Comparison of ENCODE assay signal across 13 cellular contexts in genomic region chrX:69128573-69128972, GRCh38. TPM values are rescaled to one million over a fixed set of nuclear protein-coding genes. Genes with fewer than 3 reads are reported as not detected.
DNase-seq lines count a peak whose midpoint lies in the region; ATAC-seq and TF ChIP-seq lines count a peak whose summit lies in the region.
"Had no signal": no experiment of that assay in that cellular context is flagged by ENCODE, and none has a peak within 500 bp of the region (broad histone marks: within the 10 kb centered on the region; RNA-seq: fewer than 3 reads in every experiment).

No MANE protein-coding gene starts in this region.

- TF ChIP-seq CTCF in right atrium auricular region (IDR thresholded peaks at IDR 0.05) (no peak), esophagus muscularis mucosa (IDR thresholded peaks at IDR 0.05) (no peak)

- H3K79me2 ChIP-seq in mesendoderm (ENCODE audit: control insufficient read depth, insufficient read depth, low read length): no peaks in the 10 kb centered on the region

- H4K5ac ChIP-seq in mesendoderm (ENCODE audit: low read length): no peak overlapping the region

- H3K27me3 ChIP-seq in right atrium auricular region: no peaks in the 10 kb centered on the region
- H3K27me3 ChIP-seq in esophagus muscularis mucosa: no peaks in the 10 kb centered on the region
- no peaks in the 10 kb centered on the region for H3K27me3 ChIP-seq in mesendoderm (ENCODE audit: insufficient read depth, low read length, poor library complexity)
- H3K27me3 ChIP-seq in aorta (ENCODE audit: control insufficient read depth in 1 of 2, insufficient read depth in 2 of 2, low read length in 1 of 2): no peaks in the 10 kb centered on the region

- H2BK15ac ChIP-seq in mesendoderm (replicated peaks; ENCODE audit: low read depth): no peak overlapping the region

- POLR2A ChIA-PET in HEK293T (lab: Yijun Ruan, JAX): interaction anchor here (0.7 to 2.7 kb wide), 3 partner anchors 37 to 48 kb away, joined by 3 to 7 read pairs (median 3); partner anchors contain the start of gene PJA1

- intact Hi-C loops in Right ventricle myocardium superior (cut with DNase I) (no loop called here), esophagus muscularis mucosa (cut with DNase I) (no loop called here), aorta (cut with DNase I) (no loop called here)

- H3K4me3 ChIP-seq in right atrium auricular region (peak overlapping the region in 1 of 2 donors; percentile 31), esophagus muscularis mucosa (peak overlapping the region; percentile 31 to 39 (median 35)), mesendoderm (ENCODE audit: low read length) (no peak overlapping the region), aorta (ENCODE audit: low read length in 2 of 2) (no peak overlapping the region)
- H3K4me3 ChIP-seq: skin epidermis had no signal

- 13% methylated on average over 4 of the region's 35 CpGs for WGBS in esophagus muscularis mucosa
- no CpG with 5 or more reads among the region's 35 CpGs for WGBS in mesendoderm (ENCODE audit: extremely low coverage, insufficient coverage, low lambda C conversion rate)
- 1 to 19% methylated on average over 18 to 35 of the region's 35 CpGs for WGBS in aorta, 2 donors

- ATAC-seq in Right ventricle myocardium superior (ENCODE audit: poor library complexity) (peak; percentile 71), aorta (ENCODE audit: low FRiP score) (peak; percentile 45)
- ATAC-seq: left colon had no signal

- no peaks in the 10 kb centered on the region for H3K79me1 ChIP-seq in mesendoderm (ENCODE audit: low read length)

- H3K36me3 ChIP-seq in right atrium auricular region (no peaks in the 10 kb centered on the region), esophagus muscularis mucosa (no peaks in the 10 kb centered on the region), mesendoderm (ENCODE audit: control insufficient read depth, insufficient read depth, low read length) (no peaks in the 10 kb centered on the region), aorta (ENCODE audit: control insufficient read depth in 1 of 2, insufficient read depth in 2 of 2, low read length in 1 of 2) (no peaks in the 10 kb centered on the region)

- CTCF ChIA-PET in HEK293T (lab: Yijun Ruan, JAX): interaction anchor here (1.8 kb wide), 1 partner anchor 35 kb away, joined by 4 read pairs; no protein-coding TSS in a partner anchor

- peaks cover 0 to 8% of the 10 kb centered on the region in 2 donors for H3K4me1 ChIP-seq in right atrium auricular region
- peaks cover 0 to 16% (median 12%) of the 10 kb centered on the region in 4 donors for H3K4me1 ChIP-seq in esophagus muscularis mucosa
- no peaks in the 10 kb centered on the region for H3K4me1 ChIP-seq in mesendoderm (ENCODE audit: control insufficient read depth, low read depth, low read length)
- no peaks in the 10 kb centered on the region for H3K4me1 ChIP-seq in aorta (ENCODE audit: control insufficient read depth in 1 of 2, insufficient read depth in 2 of 2, low read length in 2 of 2)

- no peaks in the 10 kb centered on the region for H3K9me3 ChIP-seq in right atrium auricular region
- no peaks in the 10 kb centered on the region for H3K9me3 ChIP-seq in esophagus muscularis mucosa
- no peaks in the 10 kb centered on the region for H3K9me3 ChIP-seq in aorta (ENCODE audit: control insufficient read depth, low read length)

- no peak overlapping the region for H4K8ac ChIP-seq in mesendoderm (ENCODE audit: low read depth, low read length)

- H2BK5ac ChIP-seq in mesendoderm (ENCODE audit: low read length): no peak overlapping the region

- H3K27ac ChIP-seq in right atrium auricular region (no peak overlapping the region), esophagus muscularis mucosa (replicated peaks in 1 of 4) (peak overlapping the region in 3 of 4 donors; percentile 39 to 64 (median 45)), mesendoderm (ENCODE audit: low read depth, low read length) (no peak overlapping the region), aorta (ENCODE audit: low read depth in 1 of 2, low read length in 2 of 2) (peak overlapping the region in 1 of 2 donors; percentile 32)
- H3K27ac ChIP-seq: skin epidermis had no signal

- H3K18ac ChIP-seq in mesendoderm (ENCODE audit: low read length): no peak overlapping the region

- TF ChIP-seq POLR2A in esophagus muscularis mucosa (IDR thresholded peaks at IDR 0.05; ENCODE audit: low read depth): no peak

- H3K23ac ChIP-seq in mesendoderm (ENCODE audit: low read length): no peak overlapping the region

- H3K56ac ChIP-seq in mesendoderm (ENCODE audit: low read length): peak overlapping the region; percentile 60

- DNase-seq in Right ventricle myocardium superior (peak; percentile 54), right atrium auricular region (ENCODE audit: low spot score) (no peak), esophagus muscularis mucosa (ENCODE audit: extremely low spot score) (no peak), mesendoderm (peak; percentile 38), aorta (peak; percentile 50 to 84), HEK293T (ENCODE audit: extremely low spot score) (no peak), amniotic stem cell (lab: John Stamatoyannopoulos, UW) (no peak), NCI-H1092 treated with DMSO at 0.1 percent for 48 hours (lab: John Stamatoyannopoulos, UW) (no peak)
- DNase-seq: ACHN; activated CD4-positive, alpha-beta T cell treated with anti-CD3 and anti-CD28 coated beads for 1 hour; left colon; stimulated activated CD8-positive, alpha-beta memory T cell treated with anti-CD3 and anti-CD28 coated beads, Interleukin-4, amount 100 ng/mL, for 48 hours had no signal

- H3K4me2 ChIP-seq in mesendoderm (ENCODE audit: low read length): no peak overlapping the region

- TF ChIP-seq EP300 in esophagus muscularis mucosa (IDR thresholded peaks at IDR 0.05): no peak

- no peak overlapping the region for H2BK120ac ChIP-seq in mesendoderm (ENCODE audit: low read depth, low read length)

- no peak overlapping the region for H3K9ac ChIP-seq in mesendoderm (ENCODE audit: low read length)

- H3K4ac ChIP-seq in mesendoderm (ENCODE audit: low read depth, low read length): no peak overlapping the region

- no peak overlapping the region for H2AK5ac ChIP-seq in mesendoderm (ENCODE audit: low read length)

TF ChIP-seq in HEK293T, 16 proteins besides CTCF, POLR2A, EP300 and RAD21:
- TF ChIP-seq FOXK2 (IDR thresholded peaks at IDR 0.05): no peak
- no peak for TF ChIP-seq TARDBP (IDR thresholded peaks at IDR 0.05)
- no peak for TF ChIP-seq CTBP1 (IDR thresholded peaks at IDR 0.05; ENCODE audit: borderline replicate concordance)
- no peak for TF ChIP-seq ARNT (IDR thresholded peaks at IDR 0.05)
- TF ChIP-seq BHLHE40 (IDR thresholded peaks at IDR 0.05; ENCODE audit: borderline replicate concordance): no peak
- no peak for TF ChIP-seq L3MBTL2 (conservative IDR thresholded peaks at IDR 0.05)
- TF ChIP-seq HDGF (IDR thresholded peaks at IDR 0.05; ENCODE audit: borderline replicate concordance): no peak
- TF ChIP-seq NFRKB (IDR thresholded peaks at IDR 0.05): no peak
- no peak for TF ChIP-seq PKNOX1 (IDR thresholded peaks at IDR 0.05)
- TF ChIP-seq LEF1 (IDR thresholded peaks at IDR 0.05; ENCODE audit: borderline replicate concordance): no peak
- TF ChIP-seq ZNF384 (IDR thresholded peaks at IDR 0.05): no peak
- no peak for TF ChIP-seq SUZ12 (IDR thresholded peaks at IDR 0.05)
- no peak for TF ChIP-seq FOXM1 (IDR thresholded peaks at IDR 0.05; ENCODE audit: borderline replicate concordance)
- TF ChIP-seq ELF4 (IDR thresholded peaks at IDR 0.05): no peak
- TF ChIP-seq FOXA1 (IDR thresholded peaks at IDR 0.05): no peak
TF ChIP-seq in HEK293T: peak in this region for 0.

RNA-seq across cellular contexts. Expression of gene PJA1, which starts 36.7 kb away (rescaled TPM):
- total RNA-seq in Right ventricle myocardium superior (13.3 TPM), right atrium auricular region (10 to 100 TPM; 11.7 to 18.8 TPM), esophagus muscularis mucosa (10 to 100 TPM; 17.0 to 25.9 (median 20.6) TPM), aorta (10 to 100 TPM; 26.1 to 28.1 TPM)
- 40.2 TPM for polyA plus RNA-seq in mesendoderm (2013, experiment 1 of 2)
- 43.1 TPM for polyA plus RNA-seq in mesendoderm (2013, experiment 2 of 2)
- 10 to 100 TPM; 11.1 to 33.3 TPM for polyA plus RNA-seq in aorta

Comparison
In these comparisons a context has a peak if more than half of its experiments do, and no peak if none do; other contexts are left out.
1. DNase-seq: peak in Right ventricle myocardium superior (single experiment), mesendoderm (single experiment) and aorta (2 of 2); none in right atrium auricular region (single experiment), esophagus muscularis mucosa (single experiment), HEK293T (single experiment), amniotic stem cell (single experiment) and NCI-H1092 treated with DMSO at 0.1 percent for 48 hours (single experiment).
2. H3K27ac ChIP-seq: peak in esophagus muscularis mucosa (3 of 4); none in right atrium auricular region (0 of 2) and mesendoderm (single experiment).
3. H3K4me3 ChIP-seq: peak in esophagus muscularis mucosa (4 of 4); none in mesendoderm (single experiment) and aorta (0 of 2).